Comparison of ENCODE assay signal across 1 cellular context in the genomic region with DNA sequence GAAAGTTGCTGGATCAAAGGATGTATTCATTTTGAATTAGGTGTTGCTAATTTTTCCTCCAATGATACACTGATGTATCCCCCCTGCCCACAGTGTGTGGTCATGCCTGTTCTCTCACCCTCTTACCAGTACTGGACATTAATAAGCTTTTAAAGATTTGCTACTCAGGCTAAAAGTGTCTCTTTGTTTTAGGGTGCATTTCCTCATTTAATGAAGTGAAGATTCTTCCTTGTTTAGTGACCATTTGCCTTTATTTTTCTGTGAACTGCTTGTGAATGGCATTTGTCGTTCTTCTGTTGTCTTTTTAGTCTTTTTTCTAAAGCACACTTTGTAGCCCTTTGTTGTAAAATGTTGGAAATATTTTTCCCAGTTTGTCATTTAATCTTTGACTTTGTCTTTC.
TF ChIP-seq lines count a peak whose summit lies in the region.

No MANE protein-coding gene starts in this region.

TF ChIP-seq in HepG2, 621 proteins besides CTCF, POLR2A, EP300 and RAD21:
- TF ChIP-seq ZNF672 (CRISPR knock-in tag; IDR thresholded peaks at IDR 0.05) (no peak), ZNF10 (CRISPR knock-in tag; IDR thresholded peaks at IDR 0.05; ENCODE audit: borderline replicate concordance, low read depth) (no peak), ZNF496 (CRISPR knock-in tag; IDR thresholded peaks at IDR 0.05; ENCODE audit: insufficient replicate concordance) (no peak), HNRNPLL (IDR thresholded peaks at IDR 0.05; ENCODE audit: low read depth, low read length, poor library complexity, severe bottlenecking) (no peak), KLF11 (CRISPR knock-in tag; IDR thresholded peaks at IDR 0.05) (no peak), IRX3 (CRISPR knock-in tag; IDR thresholded peaks at IDR 0.05; ENCODE audit: borderline replicate concordance, low read depth) (no peak), PCBP1 (IDR thresholded peaks at IDR 0.05; ENCODE audit: borderline replicate concordance, low read depth, low read length) (no peak), KAT7 (CRISPR knock-in tag; IDR thresholded peaks at IDR 0.05; ENCODE audit: borderline replicate concordance) (no peak)
- TF ChIP-seq, protein P1, sequence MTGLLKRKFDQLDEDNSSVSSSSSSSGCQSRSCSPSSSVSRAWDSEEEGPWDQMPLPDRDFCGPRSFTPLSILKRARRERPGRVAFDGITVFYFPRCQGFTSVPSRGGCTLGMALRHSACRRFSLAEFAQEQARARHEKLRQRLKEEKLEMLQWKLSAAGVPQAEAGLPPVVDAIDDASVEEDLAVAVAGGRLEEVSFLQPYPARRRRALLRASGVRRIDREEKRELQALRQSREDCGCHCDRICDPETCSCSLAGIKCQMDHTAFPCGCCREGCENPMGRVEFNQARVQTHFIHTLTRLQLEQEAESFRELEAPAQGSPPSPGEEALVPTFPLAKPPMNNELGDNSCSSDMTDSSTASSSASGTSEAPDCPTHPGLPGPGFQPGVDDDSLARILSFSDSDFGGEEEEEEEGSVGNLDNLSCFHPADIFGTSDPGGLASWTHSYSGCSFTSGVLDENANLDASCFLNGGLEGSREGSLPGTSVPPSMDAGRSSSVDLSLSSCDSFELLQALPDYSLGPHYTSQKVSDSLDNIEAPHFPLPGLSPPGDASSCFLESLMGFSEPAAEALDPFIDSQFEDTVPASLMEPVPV (CRISPR knock-in tag; IDR thresholded peaks at IDR 0.05) = no peak
- TF ChIP-seq, protein P2, sequence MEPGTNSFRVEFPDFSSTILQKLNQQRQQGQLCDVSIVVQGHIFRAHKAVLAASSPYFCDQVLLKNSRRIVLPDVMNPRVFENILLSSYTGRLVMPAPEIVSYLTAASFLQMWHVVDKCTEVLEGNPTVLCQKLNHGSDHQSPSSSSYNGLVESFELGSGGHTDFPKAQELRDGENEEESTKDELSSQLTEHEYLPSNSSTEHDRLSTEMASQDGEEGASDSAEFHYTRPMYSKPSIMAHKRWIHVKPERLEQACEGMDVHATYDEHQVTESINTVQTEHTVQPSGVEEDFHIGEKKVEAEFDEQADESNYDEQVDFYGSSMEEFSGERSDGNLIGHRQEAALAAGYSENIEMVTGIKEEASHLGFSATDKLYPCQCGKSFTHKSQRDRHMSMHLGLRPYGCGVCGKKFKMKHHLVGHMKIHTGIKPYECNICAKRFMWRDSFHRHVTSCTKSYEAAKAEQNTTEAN (CRISPR knock-in tag; conservative IDR thresholded peaks at IDR 0.05) = no peak
